In genomic region chr4:30839583-30840520, GRCh38 we compare ENCODE assay signal across 12 cellular contexts.
DNase-seq lines count a peak whose midpoint lies in the region; ATAC-seq and TF ChIP-seq lines count a peak whose summit lies in the region.
"Had no signal": no experiment of that assay in that cellular context is flagged by ENCODE, and none has a peak within 500 bp of the region (broad histone marks: within the 10 kb centered on the region; RNA-seq: fewer than 3 reads in every experiment).

No MANE protein-coding gene starts in this region.

- no peaks in the 10 kb centered on the region for H3K9me3 Mint-ChIP-seq in type B pancreatic cell

- no peak for TF ChIP-seq CTCF in left ventricle myocardium inferior (IDR thresholded peaks at IDR 0.05; ENCODE audit: borderline replicate concordance)
- TF ChIP-seq CTCF in type B pancreatic cell (conservative IDR thresholded peaks at IDR 0.05): no peak
- no peak for TF ChIP-seq CTCF in GM13976 (IDR thresholded peaks at IDR 0.05; ENCODE audit: borderline replicate concordance, control extremely low read depth, extremely low read depth, insufficient read depth, missing control alignments)

- no peaks in the 10 kb centered on the region for H3K36me3 ChIP-seq in left ventricle myocardium inferior

- DNase-seq in left ventricle myocardium inferior (no peak), left cardiac atrium (no peak), fibroblast of the conjunctiva (ENCODE audit: low read depth) (peak; percentile 13), type B pancreatic cell (ENCODE audit: extremely low spot score, unreplicated experiment) (no peak), kidney glomerular epithelial cell (lab: John Stamatoyannopoulos, UW) (no peak), GM13976 (ENCODE audit: low spot score) (no peak), inferior parietal cortex (ENCODE audit: extremely low spot score) (no peak)
- DNase-seq: activated CD8-positive, alpha-beta memory T cell treated with anti-CD3 and anti-CD28 coated beads, Interleukin-2, amount 50 U/mL, for 4 hours; naive B cell; NCI-H510A treated with DMSO at 0.1 percent for 48 hours; stimulated activated naive CD4-positive, alpha-beta T cell had no signal

- intact Hi-C loops in left ventricle myocardium inferior (cut with micrococcal nuclease) (no loop called here), left cardiac atrium (cut with DNase I) (no loop called here)

- in situ Hi-C loops in GM13976 (cut with MboI; ENCODE audit: low sequenced_read_pairs, unreplicated experiment): no loop called here

- H3K9me3 ChIP-seq in left ventricle myocardium inferior (replicated peaks): no peaks in the 10 kb centered on the region

- peak overlapping the region; percentile 2 for H3K27ac Mint-ChIP-seq in type B pancreatic cell
- H3K27ac Mint-ChIP-seq: naive B cell had no signal

- peaks cover 58% of the 10 kb centered on the region for H3K4me1 Mint-ChIP-seq in type B pancreatic cell (ENCODE audit: unreplicated experiment)
- H3K4me1 Mint-ChIP-seq: naive B cell had no signal

- no peaks in the 10 kb centered on the region for H3K27me3 Mint-ChIP-seq in type B pancreatic cell
- H3K27me3 Mint-ChIP-seq: naive B cell had no signal

- ATAC-seq in left cardiac atrium: no peak
- peak; percentile 86 for ATAC-seq in SK-N-SH treated with all-trans-retinoic acid at 6 μM for 48 hours

- peaks cover 44% of the 10 kb centered on the region for H3K4me1 ChIP-seq in left ventricle myocardium inferior

- no peak overlapping the region for H3K4me3 ChIP-seq in left ventricle myocardium inferior

- no peaks in the 10 kb centered on the region for H3K27me3 ChIP-seq in left ventricle myocardium inferior (ENCODE audit: low read depth)

- H3K36me3 Mint-ChIP-seq in type B pancreatic cell: peaks cover 11% of the 10 kb centered on the region
- H3K36me3 Mint-ChIP-seq: naive B cell had no signal

- peak overlapping the region; percentile 13 for H3K27ac ChIP-seq in left ventricle myocardium inferior (replicated peaks)

- H3K4me3 Mint-ChIP-seq in type B pancreatic cell: peak overlapping the region; percentile 26
- H3K4me3 Mint-ChIP-seq: naive B cell had no signal

TF ChIP-seq in SK-N-SH treated with all-trans-retinoic acid at 6 μM for 48 hours, 23 proteins besides CTCF, POLR2A, EP300 and RAD21:
- TF ChIP-seq CSRNP3 (CRISPR knock-in tag; IDR thresholded peaks at IDR 0.05): peak; percentile 38; the same call in 1 of the 2 replicates
- no peak for TF ChIP-seq CREB5 (CRISPR knock-in tag; IDR thresholded peaks at IDR 0.05; ENCODE audit: low read depth)
- TF ChIP-seq ZC3H10 (CRISPR knock-in tag; IDR thresholded peaks at IDR 0.05): 0 out of 2 replicates have a peak, but pooled peaks have one; percentile 51
- peak; percentile 72; the same call in 1 of the 2 replicates for TF ChIP-seq TOX (CRISPR knock-in tag; IDR thresholded peaks at IDR 0.05; ENCODE audit: borderline replicate concordance)
